10 cellular contexts compared by ENCODE assay signal in genomic region chrY:8125907-8126571, GRCh38.
"Had no signal": no experiment of that assay in that cellular context is flagged by ENCODE, and none has a peak within 500 bp of the region (broad histone marks: within the 10 kb centered on the region; RNA-seq: fewer than 3 reads in every experiment).

No MANE protein-coding gene starts in this region.

- H3K27ac ChIP-seq: left ventricle myocardium inferior, stomach, thyroid gland, uterus had no signal

- DNase-seq: activated B cell treated with CpG ODN at 0.5 μM for 24 hours; activated CD4-positive, alpha-beta T cell treated with anti-CD3 and anti-CD28 coated beads, Interleukin-2, amount 10 ng/mL, durations not matched to agents 24 days and 14 days; activated naive CD4-positive, alpha-beta T cell treated with anti-CD3 and anti-CD28 coated beads for 36 hours; esophagus squamous epithelium; left ventricle myocardium inferior; mesenchymal stem cell; stomach; T-helper 17 cell; thyroid gland; uterus had no signal
